Comparison of ENCODE assay signal across 19 cellular contexts in genomic region chr1:201874672-201875071, GRCh38. TPM values are rescaled to one million over a fixed set of nuclear protein-coding genes. Genes with fewer than 3 reads are reported as not detected.
DNase-seq lines count a peak whose midpoint lies in the region; ATAC-seq and TF ChIP-seq lines count a peak whose summit lies in the region.
"Had no signal": no experiment of that assay in that cellular context is flagged by ENCODE, and none has a peak within 500 bp of the region (broad histone marks: within the 10 kb centered on the region; RNA-seq: fewer than 3 reads in every experiment).

No MANE protein-coding gene starts in this region.

- TF ChIP-seq CTCF in cardiac muscle cell (IDR thresholded peaks at IDR 0.05; ENCODE audit: low read depth, low read length) (no peak), endothelial cell (IDR thresholded peaks at IDR 0.05; ENCODE audit: unreplicated experiment) (no peak), progenitor cell of endocrine pancreas (IDR thresholded peaks at IDR 0.05; ENCODE audit: unreplicated experiment) (no peak)

- H3K36me3 ChIP-seq in cardiac muscle cell (peaks cover 30% of the 10 kb centered on the region), HAP-1 (replicated peaks) (peaks cover 53% of the 10 kb centered on the region)

- H3K27me3 Mint-ChIP-seq in endothelial cell (ENCODE audit: unreplicated experiment) (no peaks in the 10 kb centered on the region), progenitor cell of endocrine pancreas (no peaks in the 10 kb centered on the region)
- H3K27me3 Mint-ChIP-seq: CD8-positive, alpha-beta memory T cell had no signal

- H3K4me1 ChIP-seq in cardiac muscle cell (ENCODE audit: low read depth) (peaks cover 25% of the 10 kb centered on the region), HAP-1 (no peaks in the 10 kb centered on the region)
- H3K4me1 ChIP-seq: BLaER1 had no signal

- in situ Hi-C loops in HAP-1 (cut with MboI; ENCODE audit: low sequenced_read_pairs) = no loop called here

- H3K4me1 Mint-ChIP-seq in endothelial cell (ENCODE audit: unreplicated experiment) (no peaks in the 10 kb centered on the region), progenitor cell of endocrine pancreas (ENCODE audit: low read depth) (peaks cover 1% of the 10 kb centered on the region)
- H3K4me1 Mint-ChIP-seq: CD14-positive monocyte; CD8-positive, alpha-beta memory T cell had no signal

- H3K4me3 ChIP-seq in cardiac muscle cell = no peak overlapping the region
- no peak overlapping the region for H3K4me3 ChIP-seq in HAP-1
- H3K4me3 ChIP-seq: BLaER1, GM12878 had no signal

- H3K9me3 ChIP-seq in cardiac muscle cell (ENCODE audit: low read depth) (no peaks in the 10 kb centered on the region), HAP-1 (no peaks in the 10 kb centered on the region)
- H3K9me3 ChIP-seq: BLaER1 had no signal

- H3K27ac Mint-ChIP-seq in endothelial cell (ENCODE audit: unreplicated experiment) (no peak overlapping the region), progenitor cell of endocrine pancreas (peak overlapping the region; percentile 78)

- intact Hi-C loops in Right ventricle myocardium inferior (cut with DNase I) (loop anchor here (5.0 kb wide), 1 partner anchor 47 kb away; the partner anchor contains the start of gene IPO9), head of caudate nucleus (cut with DNase I) (loop anchor here (5.0 kb wide), 1 partner anchor 98 kb away; no protein-coding TSS in a partner anchor)

- H3K27ac ChIP-seq in cardiac muscle cell = peak overlapping the region; percentile 80
- H3K27ac ChIP-seq: BLaER1, HL-60 had no signal

- ATAC-seq in Right ventricle myocardium inferior = no peak
- no peak for ATAC-seq in HG03432 (IDR thresholded peaks at IDR 0.05; ENCODE audit: unreplicated experiment)
- ATAC-seq: GM12878 had no signal

- DNase-seq in cardiac muscle cell (ENCODE audit: low read depth in 1 of 2, low spot score in 1 of 2) = no peak
- no peak for DNase-seq in Right ventricle myocardium inferior (ENCODE audit: missing footprints)
- DNase-seq in endothelial cell (ENCODE audit: low spot score) = no peak
- no peak for DNase-seq in progenitor cell of endocrine pancreas (ENCODE audit: low spot score, unreplicated experiment)
- DNase-seq in head of caudate nucleus = no peak
- no peak for DNase-seq in HAP-1 (ENCODE audit: low spot score in 2 of 2)
- DNase-seq: 8988T; CD8-positive, alpha-beta memory T cell; COR-L47; DMS 273 treated with DMSO at 0.1 percent for 48 hours; DMS53; DND-41; EL; H9 had no signal

- peaks cover 28% of the 10 kb centered on the region for H3K36me3 Mint-ChIP-seq in endothelial cell (ENCODE audit: low read depth, unreplicated experiment)
- peaks cover 39% of the 10 kb centered on the region for H3K36me3 Mint-ChIP-seq in progenitor cell of endocrine pancreas (ENCODE audit: insufficient read depth)

- H3K9me3 Mint-ChIP-seq in endothelial cell (ENCODE audit: unreplicated experiment) (no peaks in the 10 kb centered on the region), progenitor cell of endocrine pancreas (ENCODE audit: low read depth) (no peaks in the 10 kb centered on the region)
- H3K9me3 Mint-ChIP-seq: CD8-positive, alpha-beta memory T cell; H9 had no signal

- H3K4me3 Mint-ChIP-seq in endothelial cell (ENCODE audit: unreplicated experiment) = peak overlapping the region; percentile 31
- no peak overlapping the region for H3K4me3 Mint-ChIP-seq in progenitor cell of endocrine pancreas (ENCODE audit: low read depth)
- H3K4me3 Mint-ChIP-seq: CD14-positive monocyte; CD8-positive, alpha-beta memory T cell; H9 had no signal

- H3K27me3 ChIP-seq in cardiac muscle cell = no peaks in the 10 kb centered on the region
- H3K27me3 ChIP-seq in HAP-1 (ENCODE audit: low read depth) = no peaks in the 10 kb centered on the region
- H3K27me3 ChIP-seq: BLaER1 had no signal

RNA-seq across cellular contexts. Expression of gene SHISA4, which starts 14.0 kb away (rescaled TPM):
- total RNA-seq in cardiac muscle cell (14.3 and 21.9 TPM in 2 replicates), Right ventricle myocardium inferior (159 TPM), endothelial cell (ENCODE audit: unreplicated experiment) (0.85 TPM), progenitor cell of endocrine pancreas (6.6 and 7.4 TPM in 2 replicates)
- polyA plus RNA-seq in cardiac muscle cell = 22.8 and 24.3 TPM in 2 replicates
- total RNA-seq: GM12878 had no signal

RNA-seq across cellular contexts. Expression of gene IPO9, which starts 45.7 kb away (rescaled TPM):
- 34.7 and 36.9 TPM in 2 replicates for total RNA-seq in cardiac muscle cell
- polyA plus RNA-seq in cardiac muscle cell = 61.7 and 82.1 TPM in 2 replicates
- 22.6 TPM for total RNA-seq in Right ventricle myocardium inferior
- total RNA-seq in endothelial cell (ENCODE audit: unreplicated experiment) = 69.5 TPM
- total RNA-seq in progenitor cell of endocrine pancreas = 94.9 and 99.8 TPM in 2 replicates
